ENCODE assay signal across 20 cellular contexts in genomic region chr2:207291287-207292249, GRCh38.
DNase-seq lines count a peak whose midpoint lies in the region; ATAC-seq and TF ChIP-seq lines count a peak whose summit lies in the region.
"Had no signal": no experiment of that assay in that cellular context is flagged by ENCODE, and none has a peak within 500 bp of the region (broad histone marks: within the 10 kb centered on the region; RNA-seq: fewer than 3 reads in every experiment).

No MANE protein-coding gene starts in this region.

- H3K27me3 Mint-ChIP-seq in activated CD4-positive, alpha-beta T cell treated with anti-CD3 and anti-CD28 coated beads, Interleukin-2, amount 10 ng/mL, durations not matched to agents 24 days and 14 days = no peaks in the 10 kb centered on the region
- H3K27me3 Mint-ChIP-seq in T-helper 1 cell treated with Interleukin-12 subunit alpha and Interleukin-12 subunit beta and Interleukin-4 antibody, amounts not matched to agents 30 μg/mL and 1 μg/mL, for 36 hours (ENCODE audit: low read depth) = no peaks in the 10 kb centered on the region
- H3K27me3 Mint-ChIP-seq: type B pancreatic cell had no signal

- H3K36me3 Mint-ChIP-seq in activated CD4-positive, alpha-beta T cell treated with anti-CD3 and anti-CD28 coated beads, Interleukin-2, amount 10 ng/mL, durations not matched to agents 24 days and 14 days (ENCODE audit: low read depth) = no peaks in the 10 kb centered on the region
- H3K36me3 Mint-ChIP-seq in T-helper 1 cell treated with Interleukin-12 subunit alpha and Interleukin-12 subunit beta and Interleukin-4 antibody, amounts not matched to agents 30 μg/mL and 1 μg/mL, for 36 hours (ENCODE audit: low read depth) = peaks cover 2% of the 10 kb centered on the region
- H3K36me3 Mint-ChIP-seq: type B pancreatic cell had no signal

- DNase-seq in activated CD4-positive, alpha-beta T cell treated with anti-CD3 and anti-CD28 coated beads, Interleukin-2, amount 10 ng/mL, durations not matched to agents 24 days and 14 days = no peak
- DNase-seq in activated CD4-positive, alpha-beta T cell treated with anti-CD3 and anti-CD28 coated beads, Interleukin-2, amount 50 U/mL, for 1 hour = no peak
- DNase-seq in dorsolateral prefrontal cortex (no peak), cerebellum (ENCODE audit: low spot score) (no peak)
- DNase-seq in activated effector memory CD4-positive, alpha-beta T cell treated with Interleukin-2 at 50 U/mL for 16 hours = no peak
- DNase-seq: 8988T; activated naive CD4-positive, alpha-beta T cell treated with anti-CD3 and anti-CD28 coated beads, Interleukin-2, amount 50 U/mL, for 16 hours; foreskin keratinocyte; GM23248; kidney glomerular epithelial cell; NCI-H1694 treated with DMSO at 0.1 percent for 48 hours; NCI-H446; NK-92 treated with Interleukin-12 subunit alpha and Interleukin-12 subunit beta, amount 100 ng/mL, for 24 hours had no signal

- peak overlapping the region; percentile 10 for H3K27ac Mint-ChIP-seq in activated CD4-positive, alpha-beta T cell treated with anti-CD3 and anti-CD28 coated beads, Interleukin-2, amount 10 ng/mL, durations not matched to agents 24 days and 14 days
- peak overlapping the region; percentile 14 for H3K27ac Mint-ChIP-seq in T-helper 1 cell treated with Interleukin-12 subunit alpha and Interleukin-12 subunit beta and Interleukin-4 antibody, amounts not matched to agents 30 μg/mL and 1 μg/mL, for 36 hours
- H3K27ac Mint-ChIP-seq: type B pancreatic cell had no signal

- no peak for TF ChIP-seq CTCF in dorsolateral prefrontal cortex (IDR thresholded peaks at IDR 0.05 in 54 of 56, conservative IDR thresholded peaks at IDR 0.05 in 2 of 56; ENCODE audit: low read depth in 1 of 56, partially characterized antibody in 56 of 56)

- no peak overlapping the region for H3K27ac ChIP-seq in dorsolateral prefrontal cortex
- H3K27ac ChIP-seq: BLaER1, foreskin keratinocyte, GM23248, VCaP had no signal

- H3K4me3 ChIP-seq in dorsolateral prefrontal cortex = no peak overlapping the region
- H3K4me3 ChIP-seq: BLaER1, GM23248 had no signal

- intact Hi-C loops in activated CD4-positive, alpha-beta T cell treated with anti-CD3 and anti-CD28 coated beads, Interleukin-2, amount 10 ng/mL, durations not matched to agents 24 days and 14 days (cut with micrococcal nuclease) = loop anchor here (2.0 kb wide), 1 partner anchor 17 kb away; no protein-coding TSS in a partner anchor
- intact Hi-C loops in dorsolateral prefrontal cortex (cut with DNase I) = no loop called here

- peak; percentile 55 for ATAC-seq in GM19395 (IDR thresholded peaks at IDR 0.05; ENCODE audit: unreplicated experiment)
- peak; percentile 72 for ATAC-seq in HG02852 (IDR thresholded peaks at IDR 0.05; ENCODE audit: unreplicated experiment)
- ATAC-seq: foreskin keratinocyte had no signal

- H3K9me3 Mint-ChIP-seq in activated CD4-positive, alpha-beta T cell treated with anti-CD3 and anti-CD28 coated beads, Interleukin-2, amount 10 ng/mL, durations not matched to agents 24 days and 14 days = peaks cover 16% of the 10 kb centered on the region
- H3K9me3 Mint-ChIP-seq in T-helper 1 cell treated with Interleukin-12 subunit alpha and Interleukin-12 subunit beta and Interleukin-4 antibody, amounts not matched to agents 30 μg/mL and 1 μg/mL, for 36 hours = peaks cover 5% of the 10 kb centered on the region
- H3K9me3 Mint-ChIP-seq: type B pancreatic cell had no signal

- H3K27me3 ChIP-seq in dorsolateral prefrontal cortex = no peaks in the 10 kb centered on the region
- H3K27me3 ChIP-seq: BLaER1, foreskin keratinocyte had no signal

- no peak overlapping the region for H3K4me3 Mint-ChIP-seq in activated CD4-positive, alpha-beta T cell treated with anti-CD3 and anti-CD28 coated beads, Interleukin-2, amount 10 ng/mL, durations not matched to agents 24 days and 14 days
- no peak overlapping the region for H3K4me3 Mint-ChIP-seq in T-helper 1 cell treated with Interleukin-12 subunit alpha and Interleukin-12 subunit beta and Interleukin-4 antibody, amounts not matched to agents 30 μg/mL and 1 μg/mL, for 36 hours
- H3K4me3 Mint-ChIP-seq: neural crest cell, type B pancreatic cell had no signal

- H3K4me1 Mint-ChIP-seq in activated CD4-positive, alpha-beta T cell treated with anti-CD3 and anti-CD28 coated beads, Interleukin-2, amount 10 ng/mL, durations not matched to agents 24 days and 14 days = peaks cover 20% of the 10 kb centered on the region
- peaks cover 14% of the 10 kb centered on the region for H3K4me1 Mint-ChIP-seq in T-helper 1 cell treated with Interleukin-12 subunit alpha and Interleukin-12 subunit beta and Interleukin-4 antibody, amounts not matched to agents 30 μg/mL and 1 μg/mL, for 36 hours (ENCODE audit: low read depth)
- H3K4me1 Mint-ChIP-seq: neural crest cell had no signal
